2 cellular contexts compared by ENCODE assay signal in genomic region chr4:123444298-123444731, GRCh38.
A peak's percentile ranks its signal among the peaks of the same experiment; 100 is the strongest.
TF ChIP-seq lines count a peak whose summit lies in the region.

No MANE protein-coding gene starts in this region.

TF ChIP-seq in GM12878, 131 proteins besides CTCF, POLR2A, EP300 and RAD21 (continues in another document):
- TF ChIP-seq SPI1 (IDR thresholded peaks at IDR 0.05; ENCODE audit: borderline replicate concordance, insufficient read depth, low read depth, low read length), result peak; percentile 82
- TF ChIP-seq SUZ12 (IDR thresholded peaks at IDR 0.05; ENCODE audit: unreplicated experiment), result no peak
- no peak for TF ChIP-seq ZNF592 (IDR thresholded peaks at IDR 0.05)
- peak; percentile 19 for TF ChIP-seq MEF2B (IDR thresholded peaks at IDR 0.05; ENCODE audit: partially characterized antibody, poor library complexity, severe bottlenecking)
- peak; percentile 87 for TF ChIP-seq NR2F1 (conservative IDR thresholded peaks at IDR 0.05)
- TF ChIP-seq NKRF (conservative IDR thresholded peaks at IDR 0.05), result no peak
- no peak for TF ChIP-seq ZNF687 (IDR thresholded peaks at IDR 0.05)
- TF ChIP-seq IKZF1 (conservative IDR thresholded peaks at IDR 0.05), result peak; percentile 51
- TF ChIP-seq POU2F2 (IDR thresholded peaks at IDR 0.05; ENCODE audit: borderline replicate concordance, low read depth, low read length), result peak; percentile 39; the same call in 1 of the 3 replicates
- TF ChIP-seq TCF3 (IDR thresholded peaks at IDR 0.05; ENCODE audit: borderline replicate concordance, insufficient read depth, low read depth, low read length), result peak; percentile 91
- peak; percentile 31; the same call in 1 of the 2 replicates for TF ChIP-seq PKNOX1 (IDR thresholded peaks at IDR 0.05)
- TF ChIP-seq TAF1 (IDR thresholded peaks at IDR 0.05; ENCODE audit: borderline replicate concordance, low read depth, low read length), result no peak
- TF ChIP-seq TBL1XR1 (IDR thresholded peaks at IDR 0.05; ENCODE audit: low read depth, low read length), result 0 out of 2 replicates have a peak, but pooled peaks have one; percentile 13
- TF ChIP-seq JUNB (IDR thresholded peaks at IDR 0.05), result no peak
- peak; percentile 65; the same call in 1 of the 2 replicates for TF ChIP-seq PAX5 (IDR thresholded peaks at IDR 0.05; ENCODE audit: borderline replicate concordance, low read depth, low read length)
- TF ChIP-seq ZNF384 (IDR thresholded peaks at IDR 0.05; ENCODE audit: borderline replicate concordance, low read depth, low read length), result peak; percentile 15; the same call in 1 of the 2 replicates

TF ChIP-seq in HepG2, 621 proteins besides CTCF, POLR2A, EP300 and RAD21 (continues in another document):
- no peak for TF ChIP-seq MYNN (CRISPR knock-in tag; IDR thresholded peaks at IDR 0.05; ENCODE audit: low read depth)
- TF ChIP-seq ZBTB26 (CRISPR knock-in tag; IDR thresholded peaks at IDR 0.05; ENCODE audit: borderline replicate concordance), result peak; percentile 55; the same call in 1 of the 2 replicates
- TF ChIP-seq ZMYM4 (CRISPR knock-in tag; IDR thresholded peaks at IDR 0.05), result peak; percentile 78
- no peak for TF ChIP-seq ZNF550 (CRISPR knock-in tag; IDR thresholded peaks at IDR 0.05; ENCODE audit: borderline replicate concordance)
- peak; percentile 50 for TF ChIP-seq TEAD3 (CRISPR knock-in tag; optimal IDR thresholded peaks at IDR 0.05; ENCODE audit: borderline replicate concordance)
- TF ChIP-seq ZNF335 (CRISPR knock-in tag; IDR thresholded peaks at IDR 0.05), result no peak
- TF ChIP-seq ARNT (IDR thresholded peaks at IDR 0.05), result no peak
- peak; percentile 84 for TF ChIP-seq SOX5 (CRISPR knock-in tag; IDR thresholded peaks at IDR 0.05; ENCODE audit: borderline replicate concordance)
- TF ChIP-seq CEBPZ (IDR thresholded peaks at IDR 0.05; ENCODE audit: low read length), result no peak
- TF ChIP-seq ZMYM2 (CRISPR knock-in tag; IDR thresholded peaks at IDR 0.05), result 0 out of 2 replicates have a peak, but pooled peaks have one; percentile 55
- TF ChIP-seq ZNF446 (CRISPR knock-in tag; IDR thresholded peaks at IDR 0.05), result no peak
- peak; percentile 92 for TF ChIP-seq GATA4 (IDR thresholded peaks at IDR 0.05; ENCODE audit: borderline replicate concordance, low read depth)
- no peak for TF ChIP-seq ZNF354B (CRISPR knock-in tag; IDR thresholded peaks at IDR 0.05)
- TF ChIP-seq ZNF557 (CRISPR knock-in tag; IDR thresholded peaks at IDR 0.05), result no peak
- TF ChIP-seq ZSCAN20 (CRISPR knock-in tag; IDR thresholded peaks at IDR 0.05; ENCODE audit: borderline replicate concordance), result no peak
- TF ChIP-seq SP140L (CRISPR knock-in tag; IDR thresholded peaks at IDR 0.05; ENCODE audit: borderline replicate concordance), result no peak
- TF ChIP-seq ZNF512B (CRISPR knock-in tag; IDR thresholded peaks at IDR 0.05; ENCODE audit: borderline replicate concordance), result no peak
- no peak for TF ChIP-seq ZNF713 (CRISPR knock-in tag; IDR thresholded peaks at IDR 0.05)
- peak; percentile 66 for TF ChIP-seq HDAC1 (CRISPR knock-in tag; IDR thresholded peaks at IDR 0.05)
- no peak for TF ChIP-seq ZNF136 (CRISPR knock-in tag; IDR thresholded peaks at IDR 0.05; ENCODE audit: low read depth)
- TF ChIP-seq ZNF724P (CRISPR knock-in tag; IDR thresholded peaks at IDR 0.05; ENCODE audit: borderline replicate concordance), result no peak
- TF ChIP-seq CAMTA2 (CRISPR knock-in tag; IDR thresholded peaks at IDR 0.05; ENCODE audit: borderline replicate concordance), result no peak
- TF ChIP-seq HBP1 (CRISPR knock-in tag; IDR thresholded peaks at IDR 0.05; ENCODE audit: low read depth), result no peak
- no peak for TF ChIP-seq ATF3 (CRISPR knock-in tag; IDR thresholded peaks at IDR 0.05)
- peak; percentile 75 for TF ChIP-seq CREM (IDR thresholded peaks at IDR 0.05)
- no peak for TF ChIP-seq CREM (CRISPR knock-in tag; IDR thresholded peaks at IDR 0.05)
- peak; percentile 84 for TF ChIP-seq FOXP4 (CRISPR knock-in tag; IDR thresholded peaks at IDR 0.05)
- peak; percentile 47; the same call in 1 of the 2 replicates for TF ChIP-seq ZNF788 (CRISPR knock-in tag; IDR thresholded peaks at IDR 0.05; ENCODE audit: borderline replicate concordance)
- no peak for TF ChIP-seq KDM2A (CRISPR knock-in tag; IDR thresholded peaks at IDR 0.05; ENCODE audit: borderline replicate concordance, low read depth)
- TF ChIP-seq PHF20 (CRISPR knock-in tag; IDR thresholded peaks at IDR 0.05), result no peak
- no peak; the same call in 1 of the 2 replicates for TF ChIP-seq ARID2 (CRISPR knock-in tag; IDR thresholded peaks at IDR 0.05; ENCODE audit: borderline replicate concordance)
- peak; percentile 76; the same call in 1 of the 2 replicates for TF ChIP-seq SP5 (CRISPR knock-in tag; IDR thresholded peaks at IDR 0.05; ENCODE audit: borderline replicate concordance, low read depth)
- no peak for TF ChIP-seq ZBED4 (CRISPR knock-in tag; IDR thresholded peaks at IDR 0.05; ENCODE audit: borderline replicate concordance)
- no peak for TF ChIP-seq SUZ12 (IDR thresholded peaks at IDR 0.05; ENCODE audit: low read depth, low read length)
- no peak for TF ChIP-seq ZBTB7A (CRISPR knock-in tag; IDR thresholded peaks at IDR 0.05)
